8 cellular contexts compared by ENCODE assay signal in the genomic region with DNA sequence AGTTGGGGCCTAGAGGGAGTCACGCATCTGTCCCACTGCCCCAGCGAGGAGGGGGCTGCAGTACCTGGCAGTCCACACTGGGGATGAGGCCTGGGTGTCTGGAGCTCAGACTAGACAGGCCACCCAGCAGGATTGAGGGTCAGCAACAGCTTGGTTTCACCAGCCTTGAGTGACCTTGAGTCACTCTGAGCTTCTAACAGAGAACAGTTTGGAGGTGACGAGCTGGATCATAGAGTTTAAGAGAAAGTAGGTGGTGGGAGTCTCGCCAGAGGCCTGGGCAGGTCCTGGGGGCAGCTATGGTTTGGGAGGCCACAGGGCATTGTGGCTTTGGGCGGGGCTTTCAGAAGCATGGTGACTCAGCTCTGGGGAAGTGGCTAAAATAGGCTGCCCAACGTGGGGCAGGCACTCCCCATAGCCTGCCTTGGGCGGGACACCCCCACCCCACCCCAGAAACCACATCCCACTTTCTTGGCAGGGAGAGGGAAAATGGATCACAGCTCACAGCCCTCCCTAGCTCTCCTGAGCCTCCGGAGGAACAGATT. TPM values are rescaled to one million over a fixed set of nuclear protein-coding genes. Genes with fewer than 3 reads are reported as not detected.
DNase-seq lines count a peak whose midpoint lies in the region; ATAC-seq and TF ChIP-seq lines count a peak whose summit lies in the region.

No MANE protein-coding gene starts in this region.

- H2AFZ ChIP-seq in PC-9, result no peak overlapping the region

- DNase-seq in SIG-M5 treated with dmso at 0.1 percent for 504 hours (lab: John Stamatoyannopoulos, UW; ENCODE audit: unreplicated experiment) (peak; percentile 77), SIG-M5 (lab: John Stamatoyannopoulos, UW) (no peak), PC-9 (peak; percentile 92 to 94), epithelial cell of esophagus (ENCODE audit: low read depth) (peak; percentile 72), nephron progenitor cell (no peak), NCI-H345 treated with DMSO at 0.1 percent for 48 hours (lab: John Stamatoyannopoulos, UW; ENCODE audit: unreplicated experiment) (no peak)
- DNase-seq in activated naive CD4-positive, alpha-beta T cell (lab: John Stamatoyannopoulos, UW), result no peak

- peaks cover 88% of the 10 kb centered on the region for H3K79me2 ChIP-seq in PC-9 (ENCODE audit: low read depth)

- H3K4me3 ChIP-seq in PC-9 (peak overlapping the region; percentile 46; the same call in 1 of the 2 replicates), epithelial cell of esophagus (ENCODE audit: low read length) (no peak overlapping the region)

- no peaks in the 10 kb centered on the region for H3K27me3 ChIP-seq in PC-9 (ENCODE audit: insufficient read depth, low read depth)

- H3K4me3 Mint-ChIP-seq in nephron progenitor cell, result no peak overlapping the region

- H3K9me3 ChIP-seq in PC-9 (ENCODE audit: insufficient read depth, low read depth), result no peaks in the 10 kb centered on the region

- H4K20me1 ChIP-seq in PC-9 (ENCODE audit: insufficient read depth), result peaks cover 22% of the 10 kb centered on the region

- H3K27ac ChIP-seq in PC-9, result peak overlapping the region; percentile 99

- peaks cover 3% of the 10 kb centered on the region for H3K27me3 Mint-ChIP-seq in nephron progenitor cell (ENCODE audit: low read depth, poor library complexity)

- TSS peak; percentile 38 for BruUV-seq in PC-9 (replicated peaks; lab: Mats Ljungman, UMichigan)

- ATAC-seq in HG02938 (IDR thresholded peaks at IDR 0.05; ENCODE audit: unreplicated experiment), result peak; percentile 72

- TF ChIP-seq CTCF in PC-9 (conservative IDR thresholded peaks at IDR 0.05), result no peak
- no peak for TF ChIP-seq CTCF in epithelial cell of esophagus (IDR thresholded peaks at IDR 0.05; ENCODE audit: insufficient read depth, low read depth, low read length, missing control alignments)
- no peak for TF ChIP-seq CTCF in nephron progenitor cell (IDR thresholded peaks at IDR 0.05)

- H3K36me3 Mint-ChIP-seq in nephron progenitor cell (ENCODE audit: low read depth), result peaks cover 14% of the 10 kb centered on the region

- no peaks in the 10 kb centered on the region for H3K36me3 ChIP-seq in PC-9 (ENCODE audit: low read depth)

- H3K9me2 ChIP-seq in PC-9 (ENCODE audit: insufficient read depth), result no peaks in the 10 kb centered on the region

- CTCF ChIA-PET in PC-9 (lab: Charles Lee), result interaction anchor here (0.6 to 1.2 kb wide), 3 partner anchors 12 to 611 kb away, joined by 3 to 4 read pairs (median 4); no protein-coding TSS in a partner anchor

- intact Hi-C loops in PC-9 (cut with micrococcal nuclease; ENCODE audit: unreplicated experiment), result loop anchor here (1.0 to 5.0 kb wide), 2 partner anchors 34 to 79 kb away; no protein-coding TSS in a partner anchor

- peaks cover 76% of the 10 kb centered on the region for H3F3A ChIP-seq in PC-9 (ENCODE audit: insufficient read depth, low read depth)

- H3K9me3 Mint-ChIP-seq in nephron progenitor cell, result no peaks in the 10 kb centered on the region

- H3K4me1 Mint-ChIP-seq in nephron progenitor cell, result peaks cover 70% of the 10 kb centered on the region

- POLR2A ChIA-PET in PC-9 (lab: Charles Lee; ENCODE audit: unreplicated experiment), result interaction anchor here (0.6 to 1.3 kb wide), 9 partner anchors 11 to 918 kb away, joined by 3 to 7 read pairs (median 4); no protein-coding TSS in a partner anchor

- H3K27ac Mint-ChIP-seq in nephron progenitor cell, result peak overlapping the region; percentile 68

- H3K4me2 ChIP-seq in PC-9, result peak overlapping the region; percentile 89

- H3K4me1 ChIP-seq in PC-9 (replicated peaks; ENCODE audit: insufficient read depth), result peaks cover 91% of the 10 kb centered on the region

RNA-seq across cellular contexts. Expression of gene CDC42EP4, which starts 20.5 kb away (rescaled TPM):
- total RNA-seq in PC-9 (2021), result 48.4 and 52.0 TPM in 2 replicates

RNA-seq across cellular contexts. Expression of gene CPSF4L, which starts 29.7 kb away (rescaled TPM):
- total RNA-seq in PC-9 (2021), result 0.52 TPM in 1 of 2 replicates, not detected in the other

Comparison
In these comparisons a context has a peak if more than half of its experiments do, and no peak if none do; other contexts are left out.
1. DNase-seq: peak in SIG-M5 treated with dmso at 0.1 percent for 504 hours (single experiment), PC-9 (2 of 2) and epithelial cell of esophagus (single experiment); none in SIG-M5 (single experiment), nephron progenitor cell (single experiment), NCI-H345 treated with DMSO at 0.1 percent for 48 hours (single experiment) and activated naive CD4-positive, alpha-beta T cell (0 of 4).